In genomic region chr18:3624818-3625716, GRCh38 we compare ENCODE assay signal across 8 cellular contexts.
DNase-seq lines count a peak whose midpoint lies in the region; ATAC-seq and TF ChIP-seq lines count a peak whose summit lies in the region.

No MANE protein-coding gene starts in this region.

- ATAC-seq in GM18909 (IDR thresholded peaks at IDR 0.05; ENCODE audit: poor library complexity, unreplicated experiment) (peak; percentile 50), GM21381 (IDR thresholded peaks at IDR 0.05; ENCODE audit: unreplicated experiment) (no peak), HG03378 (IDR thresholded peaks at IDR 0.05; ENCODE audit: unreplicated experiment) (no peak)
- peak; percentile 95 for ATAC-seq in activated naive CD8-positive, alpha-beta T cell treated with anti-CD3 and anti-CD28 coated beads, Interleukin-2, amount 50 U/mL, for 24 hours

- H3K27ac ChIP-seq in RWPE1 (peak overlapping the region; percentile 99), iPS-18a (ENCODE audit: low read length) (peak overlapping the region; percentile 65)

- intact Hi-C loops in lower leg skin (cut with DNase I; ENCODE audit: low total_unique reads): no loop called here

- TF ChIP-seq POLR2A in lower leg skin (IDR thresholded peaks at IDR 0.05): no peak

- peak overlapping the region; percentile 53 for H3K4me3 Mint-ChIP-seq in activated naive CD8-positive, alpha-beta T cell treated with anti-CD3 and anti-CD28 coated beads, Interleukin-2, amount 50 U/mL, for 24 hours

- H3K27ac Mint-ChIP-seq in activated naive CD8-positive, alpha-beta T cell treated with anti-CD3 and anti-CD28 coated beads, Interleukin-2, amount 50 U/mL, for 24 hours: peak overlapping the region; percentile 91

- no peaks in the 10 kb centered on the region for H3K36me3 ChIP-seq in iPS-18a (ENCODE audit: control insufficient read depth, low read depth, low read length)

- no peaks in the 10 kb centered on the region for H3K9me3 Mint-ChIP-seq in activated naive CD8-positive, alpha-beta T cell treated with anti-CD3 and anti-CD28 coated beads, Interleukin-2, amount 50 U/mL, for 24 hours

- no peaks in the 10 kb centered on the region for H3K27me3 ChIP-seq in iPS-18a (ENCODE audit: control insufficient read depth, insufficient read depth, low read length)

- TF ChIP-seq CTCF in RWPE1 (conservative IDR thresholded peaks at IDR 0.05; ENCODE audit: low read depth) (no peak), lower leg skin (IDR thresholded peaks at IDR 0.05) (no peak)

- peaks cover 27% of the 10 kb centered on the region for H3K4me1 ChIP-seq in iPS-18a (ENCODE audit: control insufficient read depth, low read depth, low read length)

- POLR2A ChIA-PET in RWPE1 (lab: Yijun Ruan, JAX; ENCODE audit: low non-redundant PET): interaction anchor here (0.6 to 1.6 kb wide), 6 partner anchors 14 to 173 kb away, joined by 3 to 7 read pairs (median 4); no protein-coding TSS in a partner anchor

- H3K4me3 ChIP-seq in iPS-18a (ENCODE audit: low read length): no peak overlapping the region
- H3K4me3 ChIP-seq in lower leg skin (ENCODE audit: low read depth, poor library complexity, severe bottlenecking): no peak overlapping the region

- DNase-seq in RWPE1 (ENCODE audit: low spot score): peak; percentile 87
- DNase-seq in activated naive CD8-positive, alpha-beta T cell treated with anti-CD3 and anti-CD28 coated beads, Interleukin-2, amount 50 U/mL, for 24 hours: peak; percentile 66
- DNase-seq in stimulated activated CD4-positive, alpha-beta T cell treated with anti-CD3 and anti-CD28 coated beads, Interleukin-1b, Interleukin-23, amount 100 ng/mL, for 1 hour (ENCODE audit: low read depth in 2 of 2): peak; percentile 4 to 41
- no peak for DNase-seq in lower leg skin (ENCODE audit: low spot score in 2 of 2)

- peaks cover 2% of the 10 kb centered on the region for H3K36me3 Mint-ChIP-seq in activated naive CD8-positive, alpha-beta T cell treated with anti-CD3 and anti-CD28 coated beads, Interleukin-2, amount 50 U/mL, for 24 hours (ENCODE audit: low read depth)

- peak overlapping the region; percentile 21 for H3K9ac ChIP-seq in iPS-18a (ENCODE audit: low read length)

- no peaks in the 10 kb centered on the region for H3K27me3 Mint-ChIP-seq in activated naive CD8-positive, alpha-beta T cell treated with anti-CD3 and anti-CD28 coated beads, Interleukin-2, amount 50 U/mL, for 24 hours

- 34 to 37% methylated on average over 11 of the region's 11 CpGs for WGBS in lower leg skin, 2 donors

- CTCF ChIA-PET in RWPE1 (lab: Yijun Ruan, JAX): interaction anchor here (0.6 to 1.0 kb wide), 3 partner anchors 28 to 178 kb away, joined by 3 read pairs; no protein-coding TSS in a partner anchor

- H3K9me3 ChIP-seq in iPS-18a (ENCODE audit: control insufficient read depth, low read depth, low read length): no peaks in the 10 kb centered on the region

- peaks cover 47% of the 10 kb centered on the region for H3K4me1 Mint-ChIP-seq in activated naive CD8-positive, alpha-beta T cell treated with anti-CD3 and anti-CD28 coated beads, Interleukin-2, amount 50 U/mL, for 24 hours

Comparison
In these comparisons a context has a peak if more than half of its experiments do, and no peak if none do; other contexts are left out.
1. ATAC-seq: peak in GM18909 (single experiment) and activated naive CD8-positive, alpha-beta T cell treated with anti-CD3 and anti-CD28 coated beads, Interleukin-2, amount 50 U/mL, for 24 hours (single experiment); none in GM21381 (single experiment) and HG03378 (single experiment).
2. DNase-seq: peak in RWPE1 (single experiment), activated naive CD8-positive, alpha-beta T cell treated with anti-CD3 and anti-CD28 coated beads, Interleukin-2, amount 50 U/mL, for 24 hours (single experiment) and stimulated activated CD4-positive, alpha-beta T cell treated with anti-CD3 and anti-CD28 coated beads, Interleukin-1b, Interleukin-23, amount 100 ng/mL, for 1 hour (2 of 2); none in lower leg skin (0 of 2).